In genomic region chr17:82097919-82098168, GRCh38 we compare ENCODE assay signal across 8 cellular contexts. TPM values are rescaled to one million over a fixed set of nuclear protein-coding genes. Genes with fewer than 3 reads are reported as not detected.
DNase-seq lines count a peak whose midpoint lies in the region; ATAC-seq and TF ChIP-seq lines count a peak whose summit lies in the region.

No MANE protein-coding gene starts in this region.

- no peaks in the 10 kb centered on the region for H3K27me3 Mint-ChIP-seq in IgD-negative memory B cell
- no peaks in the 10 kb centered on the region for H3K27me3 Mint-ChIP-seq in osteocyte (ENCODE audit: unreplicated experiment)

- H3K36me3 Mint-ChIP-seq in IgD-negative memory B cell, result no peaks in the 10 kb centered on the region
- H3K36me3 Mint-ChIP-seq in osteocyte (ENCODE audit: unreplicated experiment), result peaks cover 3% of the 10 kb centered on the region

- H3K27ac ChIP-seq in dorsolateral prefrontal cortex, result peak overlapping the region; percentile 61 to 98 (median 95)

- no peak overlapping the region for H3K27ac Mint-ChIP-seq in IgD-negative memory B cell
- no peak overlapping the region for H3K27ac Mint-ChIP-seq in osteocyte (ENCODE audit: unreplicated experiment)

- H3K27me3 ChIP-seq in dorsolateral prefrontal cortex, result no peaks in the 10 kb centered on the region

- DNase-seq in dorsolateral prefrontal cortex, result no peak
- no peak for DNase-seq in osteocyte (ENCODE audit: extremely low spot score, unreplicated experiment)
- no peak for DNase-seq in ureter (ENCODE audit: low spot score)
- DNase-seq in stimulated activated CD4-positive, alpha-beta T cell treated with anti-CD3 and anti-CD28 coated beads, Interleukin-12 subunit alpha, Interleukin-12 subunit beta, amount 100 ng/mL, for 4 hours, result no peak

- no peaks in the 10 kb centered on the region for H3K9me3 Mint-ChIP-seq in IgD-negative memory B cell
- H3K9me3 Mint-ChIP-seq in osteocyte (ENCODE audit: unreplicated experiment), result no peaks in the 10 kb centered on the region

- H3K4me1 Mint-ChIP-seq in IgD-negative memory B cell (peaks cover 2 to 5% (median 5%) of the 10 kb centered on the region in 3 donors), osteocyte (ENCODE audit: unreplicated experiment) (peaks cover 25% of the 10 kb centered on the region)

- H3K4me3 ChIP-seq in dorsolateral prefrontal cortex, result peak overlapping the region; percentile 59 to 98 (median 86)

- peak; percentile 6 for ATAC-seq in GM18861 (IDR thresholded peaks at IDR 0.05; ENCODE audit: unreplicated experiment)
- no peak for ATAC-seq in GM18498 (IDR thresholded peaks at IDR 0.05; ENCODE audit: unreplicated experiment)
- ATAC-seq in GM21390 (IDR thresholded peaks at IDR 0.05; ENCODE audit: unreplicated experiment), result no peak

- H3K4me3 Mint-ChIP-seq in IgD-negative memory B cell (peak overlapping the region in 3 of 4 donors; percentile 49 to 82 (median 79)), osteocyte (ENCODE audit: unreplicated experiment) (peak overlapping the region; percentile 54)

- intact Hi-C loops in dorsolateral prefrontal cortex (cut with DNase I), result loop anchor here in 1 of 2 donors (1.0 to 5.0 kb wide), 4 partner anchors 36 to 226 kb away; partner anchors contain the start of genes ARHGDIA and DCXR

- TF ChIP-seq CTCF in dorsolateral prefrontal cortex (IDR thresholded peaks at IDR 0.05 in 54 of 56, conservative IDR thresholded peaks at IDR 0.05 in 2 of 56; ENCODE audit: low read depth in 1 of 56, partially characterized antibody in 56 of 56) (no peak), osteocyte (IDR thresholded peaks at IDR 0.05) (no peak)

RNA-seq across cellular contexts. Expression of gene FASN, which starts 0.2 kb away (rescaled TPM):
- 2.9 TPM for polyA plus RNA-seq in IgD-negative memory B cell
- 100 to 1,000 TPM; 137 to 275 (median 201) TPM for total RNA-seq in dorsolateral prefrontal cortex
- total RNA-seq in osteocyte, result 134 and 136 TPM in 2 replicates
- total RNA-seq in ureter, result 165 TPM

RNA-seq across cellular contexts. Expression of gene DUS1L, which starts 32.2 kb away (rescaled TPM):
- polyA plus RNA-seq in IgD-negative memory B cell, result 55.7 TPM
- total RNA-seq in dorsolateral prefrontal cortex, result 10 to 100 TPM; 45.3 to 89.4 (median 63.0) TPM
- 69.3 and 73.3 TPM in 2 replicates for total RNA-seq in osteocyte
- total RNA-seq in ureter, result 158 TPM

RNA-seq across cellular contexts. Expression of gene GPS1, which starts 46.1 kb away (rescaled TPM):
- polyA plus RNA-seq in IgD-negative memory B cell, result 122 TPM
- total RNA-seq in dorsolateral prefrontal cortex (100 to 1,000 TPM in 61 of 120 experiments, 10 to 100 TPM in 59; 72.9 to 147 (median 100) TPM), osteocyte (100 and 108 TPM in 2 replicates), ureter (91.2 TPM)

RNA-seq across cellular contexts. Expression of gene RFNG, which starts 46.2 kb away (rescaled TPM):
- polyA plus RNA-seq in IgD-negative memory B cell, result 4.1 TPM
- total RNA-seq in dorsolateral prefrontal cortex (10 to 100 TPM; 22.3 to 73.4 (median 36.6) TPM), osteocyte (37.3 and 41.0 TPM in 2 replicates), ureter (30.0 TPM)
